ENCODE assay signal across 1 cellular context in the genomic region with DNA sequence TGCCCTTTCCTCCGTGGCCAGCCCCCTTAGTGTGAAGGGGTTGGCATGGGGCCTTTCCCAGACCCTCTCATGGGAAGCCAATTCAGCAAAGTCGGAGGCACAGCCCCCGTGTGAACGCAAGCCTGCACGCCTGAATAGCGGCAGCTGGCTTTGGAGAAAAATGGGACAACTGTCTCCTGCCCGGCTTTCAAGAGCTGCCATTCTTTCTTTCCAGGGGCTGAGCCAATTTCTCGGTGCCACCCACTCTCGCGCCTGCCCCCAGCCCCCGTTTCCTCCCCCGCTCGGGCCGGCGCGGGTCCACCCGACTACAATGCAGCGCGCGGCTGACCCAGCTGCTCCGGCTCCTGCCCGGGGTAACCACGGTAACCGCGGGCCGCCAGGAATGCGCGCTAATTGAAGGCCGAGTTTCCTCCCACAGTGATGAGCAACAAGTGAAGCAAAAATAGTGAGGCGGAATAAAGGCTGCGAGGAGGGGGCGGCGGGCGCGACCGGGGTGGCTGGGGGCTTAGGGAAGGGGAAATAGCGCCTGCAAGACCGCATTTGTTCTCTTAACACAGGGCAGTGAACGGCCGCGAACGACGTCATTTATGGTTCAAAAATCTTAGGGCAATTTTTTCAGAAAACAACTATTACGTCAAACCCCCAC.
TF ChIP-seq lines count a peak whose summit lies in the region.

No MANE protein-coding gene starts in this region.

TF ChIP-seq in HepG2, 621 proteins besides CTCF, POLR2A, EP300 and RAD21 (continued from another document):
- TF ChIP-seq BRF2 (CRISPR knock-in tag; IDR thresholded peaks at IDR 0.05): no peak
- TF ChIP-seq JARID2 (CRISPR knock-in tag; IDR thresholded peaks at IDR 0.05; ENCODE audit: insufficient replicate concordance): no peak
- no peak for TF ChIP-seq NCOA1 (CRISPR knock-in tag; IDR thresholded peaks at IDR 0.05)
- TF ChIP-seq ZNF703 (CRISPR knock-in tag; IDR thresholded peaks at IDR 0.05; ENCODE audit: borderline replicate concordance): no peak
- TF ChIP-seq NR2F6 (IDR thresholded peaks at IDR 0.05): no peak
- TF ChIP-seq NR2F6 (CRISPR knock-in tag; IDR thresholded peaks at IDR 0.05): no peak
- no peak for TF ChIP-seq IKZF1 (IDR thresholded peaks at IDR 0.05)
- no peak for TF ChIP-seq ZNF101 (CRISPR knock-in tag; IDR thresholded peaks at IDR 0.05; ENCODE audit: borderline replicate concordance, low read depth)
- TF ChIP-seq ZNF512B (CRISPR knock-in tag; IDR thresholded peaks at IDR 0.05; ENCODE audit: borderline replicate concordance): no peak
- no peak for TF ChIP-seq HDAC1 (CRISPR knock-in tag; IDR thresholded peaks at IDR 0.05)
- TF ChIP-seq ZKSCAN5 (CRISPR knock-in tag; IDR thresholded peaks at IDR 0.05): no peak
- TF ChIP-seq EHMT2 (IDR thresholded peaks at IDR 0.05; ENCODE audit: borderline replicate concordance, low read depth, low read length): no peak
- TF ChIP-seq TERF1 (CRISPR knock-in tag; IDR thresholded peaks at IDR 0.05): no peak
- no peak for TF ChIP-seq GABPB1 (CRISPR knock-in tag; IDR thresholded peaks at IDR 0.05)
- no peak for TF ChIP-seq BHLHE40 (IDR thresholded peaks at IDR 0.05; ENCODE audit: low read length)
- TF ChIP-seq NFE2L1 (CRISPR knock-in tag; IDR thresholded peaks at IDR 0.05; ENCODE audit: borderline replicate concordance): no peak
- no peak for TF ChIP-seq KDM2A (CRISPR knock-in tag; IDR thresholded peaks at IDR 0.05; ENCODE audit: borderline replicate concordance, low read depth)
- TF ChIP-seq, protein P1, sequence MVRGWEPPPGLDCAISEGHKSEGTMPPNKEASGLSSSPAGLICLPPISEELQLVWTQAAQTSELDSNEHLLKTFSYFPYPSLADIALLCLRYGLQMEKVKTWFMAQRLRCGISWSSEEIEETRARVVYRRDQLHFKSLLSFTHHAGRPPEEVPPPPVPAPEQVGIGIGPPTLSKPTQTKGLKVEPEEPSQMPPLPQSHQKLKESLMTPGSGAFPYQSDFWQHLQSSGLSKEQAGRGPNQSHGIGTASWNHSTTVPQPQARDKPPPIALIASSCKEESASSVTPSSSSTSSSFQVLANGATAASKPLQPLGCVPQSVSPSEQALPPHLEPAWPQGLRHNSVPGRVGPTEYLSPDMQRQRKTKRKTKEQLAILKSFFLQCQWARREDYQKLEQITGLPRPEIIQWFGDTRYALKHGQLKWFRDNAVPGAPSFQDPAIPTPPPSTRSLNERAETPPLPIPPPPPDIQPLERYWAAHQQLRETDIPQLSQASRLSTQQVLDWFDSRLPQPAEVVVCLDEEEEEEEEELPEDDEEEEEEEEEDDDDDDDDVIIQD (CRISPR knock-in tag; IDR thresholded peaks at IDR 0.05; ENCODE audit: low read depth): no peak
